23 cellular contexts compared by ENCODE assay signal in the genomic region with DNA sequence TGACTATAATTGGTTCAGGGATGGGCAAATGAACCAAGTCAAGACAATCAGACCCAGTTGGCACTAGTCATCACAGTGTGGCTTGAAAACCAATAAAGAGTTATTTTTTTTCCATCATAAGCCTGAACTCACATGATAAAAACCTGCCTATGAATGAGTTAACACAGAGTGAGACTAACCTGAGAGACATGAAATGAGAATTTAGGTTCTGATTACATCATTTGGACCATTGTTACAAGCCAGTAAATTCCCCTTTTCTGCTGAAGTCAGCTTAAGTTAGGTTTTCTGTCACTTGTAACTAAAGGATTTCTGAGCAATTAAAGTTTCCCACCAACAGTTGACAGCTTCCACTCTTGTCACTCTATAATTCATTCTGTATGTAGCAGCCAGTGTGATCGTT. TPM values are rescaled to one million over a fixed set of nuclear protein-coding genes. Genes with fewer than 3 reads are reported as not detected.
"Had no signal": no experiment of that assay in that cellular context is flagged by ENCODE, and none has a peak within 500 bp of the region (broad histone marks: within the 10 kb centered on the region; RNA-seq: fewer than 3 reads in every experiment).

No MANE protein-coding gene starts in this region.

- H3K27ac ChIP-seq: ascending aorta, breast epithelium, gastroesophageal sphincter, heart left ventricle, left ventricle myocardium inferior, prostate gland, right atrium auricular region, SJSA1, thoracic aorta, upper lobe of right lung, VCaP had no signal

- H3K9me3 ChIP-seq: ascending aorta, breast epithelium, gastroesophageal sphincter, heart left ventricle, left ventricle myocardium inferior, prostate gland, right atrium auricular region, SJSA1, thoracic aorta, upper lobe of right lung had no signal

- FAIRE-seq: endometrium had no signal

- H3K27me3 Mint-ChIP-seq: activated naive CD4-positive, alpha-beta T cell treated with anti-CD3 and anti-CD28 coated beads, Interleukin-2, amount 10 ng/mL, durations not matched to agents 7 days and 5 days had no signal

- H3K4me3 Mint-ChIP-seq: activated naive CD4-positive, alpha-beta T cell treated with anti-CD3 and anti-CD28 coated beads, Interleukin-2, amount 10 ng/mL, durations not matched to agents 7 days and 5 days; neural crest cell had no signal

- H3K27ac Mint-ChIP-seq: activated naive CD4-positive, alpha-beta T cell treated with anti-CD3 and anti-CD28 coated beads, Interleukin-2, amount 10 ng/mL, durations not matched to agents 7 days and 5 days had no signal

- H3K4me1 ChIP-seq: ascending aorta, breast epithelium, gastroesophageal sphincter, heart left ventricle, left ventricle myocardium inferior, prostate gland, right atrium auricular region, SJSA1, upper lobe of right lung had no signal

- DNase-seq: activated effector memory CD4-positive, alpha-beta T cell treated with Interleukin-2 at 50 U/mL for 16 hours; activated naive CD4-positive, alpha-beta T cell treated with anti-CD3 and anti-CD28 coated beads, Interleukin-2, amount 10 ng/mL, durations not matched to agents 7 days and 5 days; cerebellar nuclear complex; cortex of kidney; heart left ventricle; kidney glomerular epithelial cell; left ventricle myocardium inferior; mammary epithelial cell; stimulated activated CD4-positive, alpha-beta T cell treated with anti-CD3 and anti-CD28 coated beads, Interleukin-2, amount 100 ng/mL, for 24 hours; T-helper 2 cell; upper lobe of right lung had no signal

- H3K4me1 Mint-ChIP-seq: activated naive CD4-positive, alpha-beta T cell treated with anti-CD3 and anti-CD28 coated beads, Interleukin-2, amount 10 ng/mL, durations not matched to agents 7 days and 5 days; neural crest cell had no signal

- ATAC-seq: esophagus mucosa, gastroesophageal sphincter, heart left ventricle, upper lobe of right lung had no signal

- H3K9me3 Mint-ChIP-seq: activated naive CD4-positive, alpha-beta T cell treated with anti-CD3 and anti-CD28 coated beads, Interleukin-2, amount 10 ng/mL, durations not matched to agents 7 days and 5 days; neural crest cell had no signal

- H3K36me3 ChIP-seq: ascending aorta, breast epithelium, gastroesophageal sphincter, left ventricle myocardium inferior, prostate gland, right atrium auricular region, SJSA1, thoracic aorta, upper lobe of right lung had no signal

- H3K4me3 ChIP-seq: ascending aorta, breast epithelium, gastroesophageal sphincter, heart left ventricle, left ventricle myocardium inferior, prostate gland, right atrium auricular region, SJSA1, thoracic aorta, upper lobe of right lung had no signal

- H3K27me3 ChIP-seq: ascending aorta, breast epithelium, gastroesophageal sphincter, heart left ventricle, right atrium auricular region, SJSA1, upper lobe of right lung had no signal

RNA-seq across cellular contexts. Expression of a gene that starts 49.6 kb away (rescaled TPM):
- total RNA-seq: neural crest cell, osteocyte had no signal
